Comparison of ENCODE assay signal across 18 cellular contexts in the genomic region with DNA sequence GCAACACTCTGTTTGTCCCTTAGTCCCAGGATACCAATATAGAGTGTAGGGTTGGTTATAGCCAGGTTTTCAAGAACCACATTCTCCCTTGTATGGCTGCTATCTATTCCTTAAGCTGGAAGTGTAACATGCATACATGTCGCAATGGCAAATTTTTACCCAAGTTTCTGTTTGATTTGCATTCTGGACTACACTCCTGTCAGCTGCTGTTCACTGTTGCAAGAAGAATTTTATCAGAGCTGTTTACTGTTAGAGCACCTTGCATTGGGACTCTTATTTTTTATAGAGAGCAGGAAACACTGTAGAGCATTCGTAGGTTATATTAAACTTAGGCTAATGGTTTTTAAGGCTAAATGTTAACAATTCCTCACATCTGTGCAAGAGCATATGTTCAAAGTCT.
"Had no signal": no experiment of that assay in that cellular context is flagged by ENCODE, and none has a peak within 500 bp of the region (broad histone marks: within the 10 kb centered on the region; RNA-seq: fewer than 3 reads in every experiment).

No MANE protein-coding gene starts in this region.

- H3K9me3 ChIP-seq: SK-N-SH had no signal

- DNase-seq: KBM-7, MV-4-11, NCI-H1048, NCI-H1105, NCI-H1417, NCI-H1436 treated with DMSO at 0.1 percent for 48 hours, NCI-H1694, NCI-H187 treated with DMSO at 0.1 percent for 48 hours, NCI-H2029 treated with DMSO at 0.1 percent for 48 hours, NCI-H2171 treated with DMSO at 0.1 percent for 48 hours, NCI-H526 treated with DMSO at 0.1 percent for 48 hours, NCI-H748 treated with DMSO at 0.1 percent for 48 hours, SHP77, SK-N-SH, SW 1271, T-cell had no signal

- H3K27ac Mint-ChIP-seq: T-cell had no signal

- H3K27ac ChIP-seq: RWPE1 had no signal

- H3K36me3 Mint-ChIP-seq: T-cell had no signal

- H3K27me3 Mint-ChIP-seq: T-cell had no signal

- ATAC-seq: Panc1, T-cell had no signal

- H3K4me3 Mint-ChIP-seq: T-cell had no signal

- H3K4me1 Mint-ChIP-seq: T-cell had no signal

- H3K9ac ChIP-seq: SK-N-SH had no signal
